ENCODE assay signal across 10 cellular contexts in genomic region chr1:220642285-220642684, GRCh38. TPM values are rescaled to one million over a fixed set of nuclear protein-coding genes. Genes with fewer than 3 reads are reported as not detected.
"Had no signal": no experiment of that assay in that cellular context is flagged by ENCODE, and none has a peak within 500 bp of the region (broad histone marks: within the 10 kb centered on the region; RNA-seq: fewer than 3 reads in every experiment).

No MANE protein-coding gene starts in this region.

- H3K4me1 Mint-ChIP-seq: IgD-negative memory B cell had no signal

- H3K27me3 Mint-ChIP-seq: IgD-negative memory B cell had no signal

- H3K4me1 ChIP-seq: HAP-1 had no signal

- H3K4me3 Mint-ChIP-seq: HFFc6, IgD-negative memory B cell had no signal

- H3K27ac ChIP-seq: HL-60 had no signal

- H3K4me3 ChIP-seq: HAP-1 had no signal

- H3K36me3 ChIP-seq: HAP-1 had no signal

- FAIRE-seq: HepG2 had no signal

- ATAC-seq: HCT116, HepG2 had no signal

- H3K9me3 ChIP-seq: HAP-1 had no signal

- DNase-seq: GOT3, H7, HFFc6, KBM-7 had no signal

- H3K27ac Mint-ChIP-seq: HFFc6 had no signal

- H3K9me3 Mint-ChIP-seq: HFFc6 had no signal

RNA-seq across cellular contexts. Expression of gene C1orf115, which starts 47.9 kb away (rescaled TPM):
- total RNA-seq: H4 had no signal
